Comparison of ENCODE assay signal across 20 cellular contexts in the genomic region with DNA sequence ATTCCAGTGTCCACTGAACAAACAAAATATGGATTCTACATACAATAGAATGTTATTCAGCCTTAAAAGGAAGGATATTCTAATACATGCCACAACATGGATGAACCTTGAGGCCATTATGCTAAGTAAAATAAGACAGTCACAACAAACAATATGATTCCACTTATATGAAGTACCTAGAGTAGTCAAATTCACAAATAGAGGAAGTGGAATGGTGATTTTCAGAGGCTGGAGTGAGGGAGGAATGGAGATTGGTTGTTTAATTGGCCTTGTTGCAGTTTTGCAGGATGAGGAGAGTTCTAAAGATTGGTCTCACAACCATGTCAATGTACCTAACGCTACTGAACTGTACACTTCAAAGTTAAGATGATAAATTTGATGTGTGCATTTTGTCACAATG.
DNase-seq lines count a peak whose midpoint lies in the region; ATAC-seq, FAIRE-seq and TF ChIP-seq lines count a peak whose summit lies in the region.
"Had no signal": no experiment of that assay in that cellular context is flagged by ENCODE, and none has a peak within 500 bp of the region (broad histone marks: within the 10 kb centered on the region; RNA-seq: fewer than 3 reads in every experiment).

No MANE protein-coding gene starts in this region.

- H3K9me3 Mint-ChIP-seq in natural killer cell: peaks cover 0 to 6% of the 10 kb centered on the region in 2 donors

- TF ChIP-seq POLR2A in GM12878 (IDR thresholded peaks at IDR 0.05; ENCODE audit: low read depth, low read length) (no peak), HepG2 (IDR thresholded peaks at IDR 0.05; ENCODE audit: insufficient read depth in 1 of 2, low read depth in 2 of 2, low read length in 2 of 2) (no peak)

- BruUV-seq in GM12878 (replicated peaks; lab: Mats Ljungman, UMichigan) (no TSS peak), HepG2 (replicated peaks; lab: Mats Ljungman, UMichigan) (no TSS peak)

- H3K9me3 ChIP-seq in GM12878 (replicated peaks; ENCODE audit: control insufficient read depth, insufficient read depth, low read length) (no peaks in the 10 kb centered on the region), HepG2 (ENCODE audit: low read length) (no peaks in the 10 kb centered on the region)
- H3K9me3 ChIP-seq: A549, BE2C had no signal

- RAD21 ChIA-PET in GM12878 (lab: Charles Lee; ENCODE audit: unreplicated experiment): interaction anchor here (1.0 kb wide), 1 partner anchor 124 kb away, joined by 3 read pairs; no protein-coding TSS in a partner anchor

- no peaks in the 10 kb centered on the region for H3K27me3 Mint-ChIP-seq in natural killer cell (ENCODE audit: low read depth in 2 of 2)

- no peak overlapping the region for H3K27ac Mint-ChIP-seq in natural killer cell
- H3K27ac Mint-ChIP-seq: CD8-positive, alpha-beta T cell had no signal

- H3K79me2 ChIP-seq in GM12878 (ENCODE audit: control insufficient read depth, insufficient read depth, low read length): no peaks in the 10 kb centered on the region
- H3K79me2 ChIP-seq in HepG2 (ENCODE audit: insufficient read depth, low read length): peaks cover 14% of the 10 kb centered on the region

- TF ChIP-seq EP300 in GM12878 (IDR thresholded peaks at IDR 0.05; ENCODE audit: borderline replicate concordance in 1 of 2, control insufficient read depth in 1 of 2, low read depth in 2 of 2, low read length in 2 of 2) (no peak), HepG2 (IDR thresholded peaks at IDR 0.05; ENCODE audit: low read depth in 2 of 2, low read length in 2 of 2) (no peak), HepG2 (CRISPR knock-in tag; IDR thresholded peaks at IDR 0.05; ENCODE audit: borderline replicate concordance) (no peak)

- intact Hi-C loops in GM12878 (cut with micrococcal nuclease; ENCODE audit: unreplicated experiment): no loop called here
- intact Hi-C loops in natural killer cell (cut with micrococcal nuclease): no loop called here
- intact Hi-C loops in HepG2 (cut with micrococcal nuclease; ENCODE audit: unreplicated experiment): no loop called here

- H3K27me3 ChIP-seq in GM12878 (replicated peaks in 1 of 2; ENCODE audit: control insufficient read depth in 2 of 2, insufficient read depth in 2 of 2, low read length in 1 of 2) (no peaks in the 10 kb centered on the region; a peak in 1 of 4 replicates), HepG2 (ENCODE audit: control insufficient read depth in 1 of 2, insufficient read depth in 2 of 2, low read length in 2 of 2) (no peaks in the 10 kb centered on the region)
- H3K27me3 ChIP-seq: BE2C had no signal

- peak; percentile 16 for DNase-seq in NOMO-1 treated with DMSO at 0.1 percent for 48 hours (lab: John Stamatoyannopoulos, UW; ENCODE audit: unreplicated experiment)
- no peak for DNase-seq in NOMO-1 treated with dmso at 0.1 percent for 144 hours (lab: John Stamatoyannopoulos, UW; ENCODE audit: unreplicated experiment)
- peak; percentile 28 for DNase-seq in MV-4-11 (lab: John Stamatoyannopoulos, UW)
- DNase-seq in GM12878 (ENCODE audit: low read depth, low spot score): no peak
- DNase-seq in natural killer cell: no peak
- DNase-seq in NCI-H187 treated with DMSO at 0.1 percent for 48 hours (lab: John Stamatoyannopoulos, UW): no peak
- no peak for DNase-seq in HepG2 (ENCODE audit: low spot score)
- DNase-seq: BE2C; CD8-positive, alpha-beta T cell; COR-L47; DMS153; DND-41; GDM1; GM23248 had no signal

- no peak overlapping the region for H3K4me3 Mint-ChIP-seq in natural killer cell
- H3K4me3 Mint-ChIP-seq: CD8-positive, alpha-beta T cell had no signal

- no peak overlapping the region for H3K4me3 ChIP-seq in GM12878
- H3K4me3 ChIP-seq in HepG2 (replicated peaks in 1 of 3; ENCODE audit: insufficient read depth in 1 of 3, low read depth in 2 of 3, low read length in 3 of 3): no peak overlapping the region
- H3K4me3 ChIP-seq: A549, GM23248 had no signal

- 0% methylated on average over 1 of the region's 1 CpG for WGBS in GM12878 (ENCODE audit: insufficient coverage, insufficient replicate concordance, low lambda C conversion rate, missing lambda C conversion rate)
- WGBS in HepG2 (ENCODE audit: low lambda C conversion rate): 100% methylated on average over 1 of the region's 1 CpG

- FAIRE-seq in GM12878 (lab: Jason Lieb, UNC) (no peak), HepG2 (lab: Jason Lieb, UNC) (no peak)
- FAIRE-seq: A549, D721Med, H54 had no signal

- CTCF ChIA-PET in GM12878 (lab: Yijun Ruan, JAX) (no interaction called here), HepG2 (lab: Yijun Ruan, JAX; ENCODE audit: low intra/inter-chr PET ratio, low total read pairs) (no interaction called here)

- H3K36me3 Mint-ChIP-seq in natural killer cell: no peaks in the 10 kb centered on the region
- H3K36me3 Mint-ChIP-seq: CD8-positive, alpha-beta T cell had no signal

- H2AFZ ChIP-seq in GM12878 (ENCODE audit: control insufficient read depth, low read depth, low read length): no peak overlapping the region
- no peak overlapping the region for H2AFZ ChIP-seq in HepG2 (ENCODE audit: low read length)
- H2AFZ ChIP-seq: GM23248 had no signal

- SMC1A ChIA-PET in GM12878 (lab: Charles Lee; ENCODE audit: uncharacterized antibody, unreplicated experiment): no interaction called here

- H3K4me1 Mint-ChIP-seq in natural killer cell: peaks cover 13 to 17% of the 10 kb centered on the region in 2 donors

- H3K4me2 ChIP-seq in GM12878 (ENCODE audit: control insufficient read depth, insufficient read depth): no peak overlapping the region
- no peak overlapping the region for H3K4me2 ChIP-seq in HepG2 (ENCODE audit: low read depth, low read length)
- H3K4me2 ChIP-seq: A549 had no signal

- H3K36me3 ChIP-seq in GM12878 (ENCODE audit: control insufficient read depth in 2 of 2, insufficient read depth in 2 of 2, low read length in 1 of 2) (no peaks in the 10 kb centered on the region), HepG2 (replicated peaks in 1 of 2; ENCODE audit: control insufficient read depth in 1 of 2, insufficient read depth in 2 of 2, low read length in 2 of 2) (no peaks in the 10 kb centered on the region; a peak in 1 of 5 replicates)
- H3K36me3 ChIP-seq: BE2C had no signal

- ATAC-seq in GM12878 (no peak), natural killer cell (no peak), HepG2 (no peak)
- ATAC-seq: A549; CD8-positive, alpha-beta T cell; HCT116 had no signal

- no peaks in the 10 kb centered on the region for H4K20me1 ChIP-seq in GM12878 (ENCODE audit: control insufficient read depth, insufficient read depth)
- no peaks in the 10 kb centered on the region for H4K20me1 ChIP-seq in HepG2 (ENCODE audit: insufficient read depth, low read length)

- POLR2A ChIA-PET in GM12878 (lab: Charles Lee) (no interaction called here), HepG2 (lab: Yijun Ruan, JAX) (no interaction called here)

- in situ Hi-C loops in GM12878 (cut with MboI): no loop called here
- in situ Hi-C loops in HepG2 (cut with HindIII; ENCODE audit: extremely low pct_ligation_motif_present, low pct_unique_long_range_greater_than_20kb): no loop called here

- TF ChIP-seq CTCF in GM12878 (IDR thresholded peaks at IDR 0.05 in 2 of 3, conservative IDR thresholded peaks at IDR 0.05 in 1 of 3; ENCODE audit: control insufficient read depth in 2 of 3, extremely low read depth in 1 of 3, insufficient read depth in 1 of 3, low read depth in 3 of 3, low read length in 3 of 3) (no peak), natural killer cell (IDR thresholded peaks at IDR 0.05) (no peak), HepG2 (CRISPR knock-in tag; IDR thresholded peaks at IDR 0.05) (no peak)

- H3K9ac ChIP-seq in GM12878 (ENCODE audit: control insufficient read depth, insufficient read depth, low read length) (no peak overlapping the region), HepG2 (ENCODE audit: insufficient read depth, low read depth, low read length) (no peak overlapping the region)
- H3K9ac ChIP-seq: GM23248 had no signal

- H3K27ac ChIP-seq in GM12878 (ENCODE audit: control insufficient read depth, insufficient read depth) (no peak overlapping the region), HepG2 (ENCODE audit: extremely low read length, insufficient read depth, low read length) (no peak overlapping the region)
- H3K27ac ChIP-seq: A549, C4-2B, GM23248, HL-60 had no signal

- TF ChIP-seq RAD21 in GM12878 (IDR thresholded peaks at IDR 0.05; ENCODE audit: insufficient read depth, low read depth, low read length) (no peak), HepG2 (CRISPR knock-in tag; IDR thresholded peaks at IDR 0.05) (no peak)

- H3K4me1 ChIP-seq in GM12878 (ENCODE audit: control insufficient read depth, insufficient read depth, low read length) (no peaks in the 10 kb centered on the region), HepG2 (ENCODE audit: insufficient read depth, low read length) (peaks cover 14% of the 10 kb centered on the region)
- H3K4me1 ChIP-seq: A549, BE2C had no signal

TF ChIP-seq in GM12878, 131 proteins besides CTCF, POLR2A, EP300 and RAD21:
- peak; percentile 19; the same call in 1 of the 2 replicates for TF ChIP-seq SPI1 (IDR thresholded peaks at IDR 0.05; ENCODE audit: borderline replicate concordance, insufficient read depth, low read depth, low read length)
- no peak for TF ChIP-seq POLR2AphosphoS5 (IDR thresholded peaks at IDR 0.05; ENCODE audit: low read length)

TF ChIP-seq in HepG2, 621 proteins besides CTCF, POLR2A, EP300 and RAD21 (continues in another document):
- TF ChIP-seq NFIB (CRISPR knock-in tag; IDR thresholded peaks at IDR 0.05; ENCODE audit: borderline replicate concordance): no peak
- TF ChIP-seq ZNF121 (CRISPR knock-in tag; IDR thresholded peaks at IDR 0.05): no peak
- TF ChIP-seq JUNB (CRISPR knock-in tag; IDR thresholded peaks at IDR 0.05; ENCODE audit: borderline replicate concordance): no peak
- no peak for TF ChIP-seq EED (CRISPR knock-in tag; IDR thresholded peaks at IDR 0.05)
- TF ChIP-seq ZNF180 (CRISPR knock-in tag; IDR thresholded peaks at IDR 0.05; ENCODE audit: borderline replicate concordance, low read depth): no peak
- no peak for TF ChIP-seq ZNF792 (CRISPR knock-in tag; IDR thresholded peaks at IDR 0.05)
- TF ChIP-seq, protein P1, sequence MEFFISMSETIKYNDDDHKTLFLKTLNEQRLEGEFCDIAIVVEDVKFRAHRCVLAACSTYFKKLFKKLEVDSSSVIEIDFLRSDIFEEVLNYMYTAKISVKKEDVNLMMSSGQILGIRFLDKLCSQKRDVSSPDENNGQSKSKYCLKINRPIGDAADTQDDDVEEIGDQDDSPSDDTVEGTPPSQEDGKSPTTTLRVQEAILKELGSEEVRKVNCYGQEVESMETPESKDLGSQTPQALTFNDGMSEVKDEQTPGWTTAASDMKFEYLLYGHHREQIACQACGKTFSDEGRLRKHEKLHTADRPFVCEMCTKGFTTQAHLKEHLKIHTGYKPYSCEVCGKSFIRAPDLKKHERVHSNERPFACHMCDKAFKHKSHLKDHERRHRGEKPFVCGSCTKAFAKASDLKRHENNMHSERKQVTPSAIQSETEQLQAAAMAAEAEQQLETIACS (CRISPR knock-in tag; IDR thresholded peaks at IDR 0.05): no peak
- TF ChIP-seq ZNF768 (CRISPR knock-in tag; IDR thresholded peaks at IDR 0.05): no peak
- no peak for TF ChIP-seq SOX6 (IDR thresholded peaks at IDR 0.05)
- no peak for TF ChIP-seq SOX6 (CRISPR knock-in tag; IDR thresholded peaks at IDR 0.05)
- no peak for TF ChIP-seq ZNF660 (CRISPR knock-in tag; IDR thresholded peaks at IDR 0.05; ENCODE audit: borderline replicate concordance, low read depth)
- no peak for TF ChIP-seq TP53 (CRISPR knock-in tag; conservative IDR thresholded peaks at IDR 0.05)
- no peak for TF ChIP-seq ZNF558 (CRISPR knock-in tag; IDR thresholded peaks at IDR 0.05; ENCODE audit: borderline replicate concordance)

Comparison
In these comparisons a context has a peak if more than half of its experiments do, and no peak if none do; other contexts are left out.
1. DNase-seq: peak in NOMO-1 treated with DMSO at 0.1 percent for 48 hours (single experiment) and MV-4-11 (single experiment); none in NOMO-1 treated with dmso at 0.1 percent for 144 hours (single experiment), GM12878 (single experiment), natural killer cell (single experiment), NCI-H187 treated with DMSO at 0.1 percent for 48 hours (single experiment) and HepG2 (single experiment).